In the genomic region with DNA sequence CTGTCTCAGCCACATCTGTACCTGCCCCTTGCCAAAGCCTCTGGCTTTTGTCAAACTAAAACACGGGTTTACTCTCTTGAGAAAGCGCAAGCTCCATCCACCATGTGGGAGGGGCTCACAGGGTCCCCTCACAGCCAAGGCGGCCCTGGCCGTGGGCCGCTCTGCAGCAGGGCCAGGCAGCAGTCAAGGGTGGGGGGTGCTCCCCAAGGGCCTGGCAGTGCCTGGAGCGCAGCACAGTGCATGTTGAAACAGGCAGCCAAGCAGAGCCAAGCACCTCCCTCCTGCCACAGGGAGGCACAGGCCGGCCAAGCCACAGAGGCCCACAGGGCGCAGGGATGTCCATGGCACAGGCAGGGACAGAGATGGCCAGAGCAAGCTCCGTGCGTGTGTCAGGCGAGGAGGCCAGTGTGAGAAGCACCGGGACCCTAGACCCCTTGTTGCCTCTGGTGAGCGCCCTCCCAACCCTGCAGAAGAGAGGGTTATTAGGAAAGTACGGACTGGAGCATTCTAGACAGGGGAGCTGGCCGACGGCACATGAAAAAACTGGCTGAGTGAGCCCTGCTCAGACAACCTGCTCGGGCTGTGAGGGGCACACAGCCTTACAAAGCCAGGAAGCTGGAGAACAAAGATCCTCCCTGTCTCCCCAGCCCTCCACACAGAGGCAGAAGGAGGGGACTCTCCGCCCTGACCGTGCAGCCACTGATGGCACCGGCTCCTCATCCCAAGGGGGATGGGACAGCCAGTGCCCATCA, we compare ENCODE assay signal across 10 cellular contexts. TPM values are rescaled to one million over a fixed set of nuclear protein-coding genes. Genes with fewer than 3 reads are reported as not detected.
DNase-seq lines count a peak whose midpoint lies in the region; ATAC-seq and TF ChIP-seq lines count a peak whose summit lies in the region.
"Had no signal": no experiment of that assay in that cellular context is flagged by ENCODE, and none has a peak within 500 bp of the region (broad histone marks: within the 10 kb centered on the region; RNA-seq: fewer than 3 reads in every experiment).

No MANE protein-coding gene starts in this region.

- peak; percentile 31 for ATAC-seq in left colon

- H3K36me3 ChIP-seq in subcutaneous abdominal adipose tissue (ENCODE audit: control insufficient read depth in 5 of 5, insufficient read depth in 5 of 5, low read length in 5 of 5): peaks cover 0 to under 1% (median 0%) of the 10 kb centered on the region in 5 donors
- H3K36me3 ChIP-seq: SJSA1 had no signal

- DNase-seq in NCI-H2171 treated with DMSO at 0.1 percent for 48 hours (lab: John Stamatoyannopoulos, UW) (peak; percentile 71), coronary artery (ENCODE audit: low spot score) (no peak), left colon (peak; percentile 10 to 72), NCI-H187 (lab: John Stamatoyannopoulos, UW) (no peak), SHP77 treated with DMSO at 0.1 percent for 48 hours (lab: John Stamatoyannopoulos, UW) (no peak), NCI-H2196 (lab: John Stamatoyannopoulos, UW; ENCODE audit: unreplicated experiment) (no peak)
- no peak for DNase-seq in stimulated activated CD4-positive, alpha-beta T cell treated with anti-CD3 and anti-CD28 coated beads, Interleukin-4, amount 100 ng/mL, for 1 hour
- DNase-seq: KG1 had no signal

- TF ChIP-seq CTCF in coronary artery (IDR thresholded peaks at IDR 0.05): no peak

- no peaks in the 10 kb centered on the region for H3K27me3 ChIP-seq in subcutaneous abdominal adipose tissue (ENCODE audit: control insufficient read depth in 5 of 5, insufficient read depth in 4 of 5, low read length in 5 of 5)
- H3K27me3 ChIP-seq: SJSA1 had no signal

- no peaks in the 10 kb centered on the region for H3K9me3 ChIP-seq in subcutaneous abdominal adipose tissue (ENCODE audit: control insufficient read depth in 5 of 5, low read length in 5 of 5)
- H3K9me3 ChIP-seq: SJSA1 had no signal

- peak overlapping the region in 1 of 5 donors; percentile 53 for H3K9ac ChIP-seq in subcutaneous abdominal adipose tissue (ENCODE audit: low read length in 5 of 5)

- H3K27ac ChIP-seq in coronary artery (no peak overlapping the region), subcutaneous abdominal adipose tissue (ENCODE audit: low read depth, low read length) (no peak overlapping the region)
- H3K27ac ChIP-seq: SJSA1 had no signal

- H3K4me1 ChIP-seq in subcutaneous abdominal adipose tissue (ENCODE audit: control insufficient read depth in 5 of 5, insufficient read depth in 5 of 5, low read length in 5 of 5): peaks cover 0 to 15% (median 12%) of the 10 kb centered on the region in 5 donors
- H3K4me1 ChIP-seq: SJSA1 had no signal

- intact Hi-C loops in left colon (cut with DNase I, micrococcal nuclease): no loop called here

- peak overlapping the region; percentile 25 for H3K4me3 ChIP-seq in coronary artery
- peak overlapping the region in 3 of 5 donors; percentile 17 to 44 (median 28) for H3K4me3 ChIP-seq in subcutaneous abdominal adipose tissue (ENCODE audit: low read depth in 1 of 5, low read length in 5 of 5)
- H3K4me3 ChIP-seq: SJSA1 had no signal

RNA-seq across cellular contexts. Expression of a gene that starts 39.0 kb away (rescaled TPM):
- under 1 TPM; 0.49 to 0.61 TPM for total RNA-seq in left colon

Comparison
In these comparisons a context has a peak if more than half of its experiments do, and no peak if none do; other contexts are left out.
1. DNase-seq: peak in NCI-H2171 treated with DMSO at 0.1 percent for 48 hours (single experiment) and left colon (2 of 2); none in coronary artery (single experiment), NCI-H187 (0 of 2), SHP77 treated with DMSO at 0.1 percent for 48 hours (single experiment), stimulated activated CD4-positive, alpha-beta T cell treated with anti-CD3 and anti-CD28 coated beads, Interleukin-4, amount 100 ng/mL, for 1 hour (single experiment) and NCI-H2196 (single experiment).